Comparison of ENCODE assay signal across 14 cellular contexts in the genomic region with DNA sequence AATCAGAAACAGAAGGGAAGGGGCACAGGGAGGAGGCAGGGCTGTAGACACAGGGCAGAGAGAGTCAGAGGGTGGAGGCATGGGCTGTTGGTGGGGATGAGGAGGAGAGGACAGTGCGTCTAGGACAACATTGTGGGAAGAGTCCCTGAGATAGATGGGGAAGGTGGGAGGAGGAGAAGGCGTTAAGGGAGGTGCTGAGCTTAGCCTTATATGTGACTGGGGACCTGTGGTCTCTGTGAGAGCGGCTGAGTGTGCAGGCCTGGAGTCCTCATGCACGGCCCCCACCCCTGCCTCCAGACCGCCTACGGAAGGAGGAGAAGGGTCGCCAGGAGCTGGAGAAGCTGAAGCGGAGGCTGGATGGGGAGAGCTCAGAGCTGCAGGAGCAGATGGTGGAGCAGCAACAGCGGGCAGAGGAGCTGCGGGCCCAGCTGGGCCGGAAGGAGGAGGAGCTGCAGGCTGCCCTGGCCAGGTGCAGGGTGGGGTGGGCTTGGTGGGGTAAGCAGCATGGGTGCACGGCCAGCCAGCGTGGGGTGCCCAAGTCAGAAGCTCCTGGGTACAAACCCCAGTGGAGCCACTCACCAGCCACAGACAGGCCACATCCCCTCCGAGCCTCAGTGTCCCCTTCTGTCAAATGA. TPM values are rescaled to one million over a fixed set of nuclear protein-coding genes. Genes with fewer than 3 reads are reported as not detected.
DNase-seq lines count a peak whose midpoint lies in the region; ATAC-seq and TF ChIP-seq lines count a peak whose summit lies in the region.
"Had no signal": no experiment of that assay in that cellular context is flagged by ENCODE, and none has a peak within 500 bp of the region (broad histone marks: within the 10 kb centered on the region; RNA-seq: fewer than 3 reads in every experiment).

No MANE protein-coding gene starts in this region.

- H3K4me3 ChIP-seq in OCI-LY7 (ENCODE audit: low read depth, low read length, poor library complexity, severe bottlenecking) (no peak overlapping the region), neural progenitor cell (no peak overlapping the region), Caco-2 (ENCODE audit: low read depth, low read length) (no peak overlapping the region)
- H3K4me3 ChIP-seq: A549, GM23248 had no signal

- H3K4me1 Mint-ChIP-seq in endothelial cell (ENCODE audit: unreplicated experiment) (no peaks in the 10 kb centered on the region), neural progenitor cell (peaks cover 6% of the 10 kb centered on the region), type B pancreatic cell (ENCODE audit: unreplicated experiment) (no peaks in the 10 kb centered on the region), Caco-2 (ENCODE audit: low read depth, unreplicated experiment) (no peaks in the 10 kb centered on the region)
- H3K4me1 Mint-ChIP-seq: CD4-positive, alpha-beta memory T cell had no signal

- TF ChIP-seq CTCF in OCI-LY7 (conservative IDR thresholded peaks at IDR 0.05; ENCODE audit: low read length) (no peak), endothelial cell (IDR thresholded peaks at IDR 0.05; ENCODE audit: unreplicated experiment) (no peak), neural progenitor cell (IDR thresholded peaks at IDR 0.05) (no peak), type B pancreatic cell (conservative IDR thresholded peaks at IDR 0.05) (no peak), Caco-2 (IDR thresholded peaks at IDR 0.05; ENCODE audit: insufficient read depth in 1 of 2, low read depth in 1 of 2, low read length in 1 of 2, severe bottlenecking in 1 of 2, unreplicated experiment in 1 of 2) (no peak)

- BruUV-seq in OCI-LY7 (replicated peaks; lab: Mats Ljungman, UMichigan), result no TSS peak
- no TSS peak for BruUV-seq in Caco-2 (replicated peaks; lab: Mats Ljungman, UMichigan)

- H3K27me3 ChIP-seq in neural progenitor cell (no peaks in the 10 kb centered on the region), Caco-2 (replicated peaks; ENCODE audit: control insufficient read depth, insufficient read depth, low read length) (no peaks in the 10 kb centered on the region)
- H3K27me3 ChIP-seq: BE2C had no signal

- no peaks in the 10 kb centered on the region for H3F3A ChIP-seq in neural progenitor cell (ENCODE audit: low read depth)

- CTCF ChIA-PET in OCI-LY7 (lab: Charles Lee; ENCODE audit: unreplicated experiment), result no interaction called here
- CTCF ChIA-PET in Caco-2 (lab: Charles Lee), result interaction anchor here (0.9 to 1.2 kb wide), 2 partner anchors 35 to 57 kb away, joined by 3 to 4 read pairs; partner anchors contain the start of gene KCNC3

- H3K36me3 Mint-ChIP-seq in endothelial cell (ENCODE audit: low read depth, unreplicated experiment) (peaks cover 21% of the 10 kb centered on the region), neural progenitor cell (no peaks in the 10 kb centered on the region), type B pancreatic cell (peaks cover 4% of the 10 kb centered on the region), Caco-2 (ENCODE audit: insufficient read depth, unreplicated experiment) (peaks cover 29% of the 10 kb centered on the region)
- H3K36me3 Mint-ChIP-seq: CD4-positive, alpha-beta memory T cell had no signal

- intact Hi-C loops in OCI-LY7 (cut with micrococcal nuclease; ENCODE audit: unreplicated experiment), result no loop called here
- intact Hi-C loops in Caco-2 (cut with micrococcal nuclease; ENCODE audit: unreplicated experiment), result no loop called here

- H2AFZ ChIP-seq in OCI-LY7 (ENCODE audit: low read length) (no peak overlapping the region), neural progenitor cell (replicated peaks) (no peak overlapping the region)
- H2AFZ ChIP-seq: GM23248 had no signal

- H3K4me3 Mint-ChIP-seq in endothelial cell (ENCODE audit: unreplicated experiment) (peak overlapping the region; percentile 25), neural progenitor cell (no peak overlapping the region), type B pancreatic cell (no peak overlapping the region), Caco-2 (ENCODE audit: unreplicated experiment) (no peak overlapping the region)
- H3K4me3 Mint-ChIP-seq: CD4-positive, alpha-beta memory T cell had no signal

- H3K9me2 ChIP-seq in OCI-LY7 (ENCODE audit: insufficient read depth, low read length), result no peaks in the 10 kb centered on the region

- POLR2A ChIA-PET in OCI-LY7 (lab: Charles Lee), result no interaction called here
- POLR2A ChIA-PET in Caco-2 (lab: Charles Lee), result interaction anchor here (0.6 kb wide), 1 partner anchor 57 kb away, joined by 4 read pairs; the partner anchor contains the start of gene KCNC3

- H3K4me1 ChIP-seq in OCI-LY7 (ENCODE audit: insufficient read depth, low read length, poor library complexity, severe bottlenecking) (peaks cover 7% of the 10 kb centered on the region), neural progenitor cell (no peaks in the 10 kb centered on the region), Caco-2 (no peaks in the 10 kb centered on the region)
- H3K4me1 ChIP-seq: A549, BE2C had no signal

- no peak overlapping the region for H3K27ac ChIP-seq in OCI-LY7 (ENCODE audit: low read depth, low read length, poor library complexity, severe bottlenecking)
- no peak overlapping the region for H3K27ac ChIP-seq in neural progenitor cell
- H3K27ac ChIP-seq: A549, C4-2B, GM23248 had no signal

- H3K9me3 ChIP-seq in OCI-LY7 (ENCODE audit: low read length) (no peaks in the 10 kb centered on the region), neural progenitor cell (ENCODE audit: low read depth) (no peaks in the 10 kb centered on the region), Caco-2 (no peaks in the 10 kb centered on the region)
- H3K9me3 ChIP-seq: A549, BE2C had no signal

- H3K27ac Mint-ChIP-seq in endothelial cell (ENCODE audit: unreplicated experiment) (no peak overlapping the region), neural progenitor cell (peak overlapping the region; percentile 8), type B pancreatic cell (peak overlapping the region; percentile 48), Caco-2 (ENCODE audit: unreplicated experiment) (no peak overlapping the region)
- H3K27ac Mint-ChIP-seq: CD4-positive, alpha-beta memory T cell had no signal

- peaks cover 39% of the 10 kb centered on the region for H3K9me3 Mint-ChIP-seq in endothelial cell (ENCODE audit: unreplicated experiment)
- no peaks in the 10 kb centered on the region for H3K9me3 Mint-ChIP-seq in neural progenitor cell
- no peaks in the 10 kb centered on the region for H3K9me3 Mint-ChIP-seq in type B pancreatic cell
- H3K9me3 Mint-ChIP-seq in Caco-2 (ENCODE audit: unreplicated experiment), result no peaks in the 10 kb centered on the region

- peaks cover 16% of the 10 kb centered on the region for H3K27me3 Mint-ChIP-seq in endothelial cell (ENCODE audit: unreplicated experiment)
- H3K27me3 Mint-ChIP-seq in neural progenitor cell (ENCODE audit: insufficient read depth, low read depth), result peaks cover 4% of the 10 kb centered on the region
- H3K27me3 Mint-ChIP-seq in type B pancreatic cell, result no peaks in the 10 kb centered on the region
- no peaks in the 10 kb centered on the region for H3K27me3 Mint-ChIP-seq in Caco-2 (ENCODE audit: insufficient read depth, unreplicated experiment)

- H3K4me2 ChIP-seq in OCI-LY7 (ENCODE audit: low read length) (no peak overlapping the region), neural progenitor cell (no peak overlapping the region)
- H3K4me2 ChIP-seq: A549 had no signal

- ATAC-seq in GM21526 (IDR thresholded peaks at IDR 0.05; ENCODE audit: low FRiP score, unreplicated experiment), result no peak
- ATAC-seq: A549 had no signal

- H3K36me3 ChIP-seq in OCI-LY7 (ENCODE audit: insufficient read depth, low read length) (no peaks in the 10 kb centered on the region), neural progenitor cell (no peaks in the 10 kb centered on the region), Caco-2 (ENCODE audit: control insufficient read depth, insufficient read depth, low read length) (no peaks in the 10 kb centered on the region; the same call in 1 of the 2 replicates)
- H3K36me3 ChIP-seq: BE2C had no signal

- H4K20me1 ChIP-seq in OCI-LY7 (ENCODE audit: insufficient read depth, low read length) (no peaks in the 10 kb centered on the region), neural progenitor cell (ENCODE audit: low read depth) (no peaks in the 10 kb centered on the region)

- H3K79me2 ChIP-seq in OCI-LY7 (ENCODE audit: insufficient read depth, low read depth, low read length) (no peaks in the 10 kb centered on the region), neural progenitor cell (ENCODE audit: low read depth) (no peaks in the 10 kb centered on the region)

- no peak overlapping the region for H3K9ac ChIP-seq in neural progenitor cell
- H3K9ac ChIP-seq: GM23248 had no signal

- DNase-seq in OCI-LY7 (ENCODE audit: low spot score) (peak; percentile 28), endothelial cell (ENCODE audit: low spot score) (no peak), neural progenitor cell (ENCODE audit: low spot score) (no peak), type B pancreatic cell (ENCODE audit: extremely low spot score, unreplicated experiment) (no peak), Caco-2 (no peak), HCEC 1CT (no peak)
- DNase-seq: BE2C; CD4-positive, alpha-beta memory T cell; DMS153; GM23248 had no signal

RNA-seq across cellular contexts. Expression of gene KCNC3, which starts 56.8 kb away (rescaled TPM):
- total RNA-seq in OCI-LY7 (2014; rRNA removed; shearing (Covaris generic)), result 7.1 and 7.4 TPM in 2 replicates
- total RNA-seq in OCI-LY7 (2022) (21.7 and 23.4 TPM in 2 replicates), endothelial cell (ENCODE audit: unreplicated experiment) (not detected), neural progenitor cell (ENCODE audit: low replicate concordance) (0.41 and 1.2 TPM in 2 replicates), type B pancreatic cell (ENCODE audit: low replicate concordance) (9.5 and 11.2 TPM in 2 replicates), Caco-2 (2022) (20.6 and 24.6 TPM in 2 replicates)
- total RNA-seq: HT1080 had no signal

Comparison
In these comparisons a context has a peak if more than half of its experiments do, and no peak if none do; other contexts are left out.
1. H3K27ac Mint-ChIP-seq: peak in neural progenitor cell (single experiment) and type B pancreatic cell (single experiment); none in endothelial cell (single experiment) and Caco-2 (single experiment).